In genomic region chr10:104300736-104301292, GRCh38 we compare ENCODE assay signal across 8 cellular contexts. TPM values are rescaled to one million over a fixed set of nuclear protein-coding genes. Genes with fewer than 3 reads are reported as not detected.
DNase-seq lines count a peak whose midpoint lies in the region; ATAC-seq and TF ChIP-seq lines count a peak whose summit lies in the region.

No MANE protein-coding gene starts in this region.

- peaks cover 29% of the 10 kb centered on the region for H3K4me1 ChIP-seq in psoas muscle

- no peak overlapping the region for H3K4me3 ChIP-seq in psoas muscle

- peak; percentile 7 for TF ChIP-seq CTCF in psoas muscle (IDR thresholded peaks at IDR 0.05)

- no peaks in the 10 kb centered on the region for H3K27me3 ChIP-seq in psoas muscle (ENCODE audit: insufficient read depth in 3 of 3, low read length in 2 of 3)

- no peaks in the 10 kb centered on the region for H3K36me3 ChIP-seq in psoas muscle (ENCODE audit: insufficient read depth in 1 of 2, low read depth in 1 of 2)

- WGBS in psoas muscle, 3 donors, result 8 to 17% (median 16%) methylated on average over 7 of the region's 7 CpGs

- no peaks in the 10 kb centered on the region for H3K9me3 ChIP-seq in psoas muscle

- peak; percentile 81 for ATAC-seq in left ventricle myocardium superior
- ATAC-seq in psoas muscle, result peak; percentile 83 to 88 (median 84)
- no peak for ATAC-seq in HG02973 (IDR thresholded peaks at IDR 0.05; ENCODE audit: unreplicated experiment)

- peak; percentile 97 for DNase-seq in GM04504 (ENCODE audit: low read depth)
- peak; percentile 96 for DNase-seq in NCI-H2171 treated with DMSO at 0.1 percent for 48 hours (lab: John Stamatoyannopoulos, UW)
- peak; percentile 96 for DNase-seq in amniotic epithelial cell (ENCODE audit: low read depth)
- DNase-seq in left ventricle myocardium superior, result peak; percentile 83
- peak; percentile 79 to 86 for DNase-seq in psoas muscle
- no peak for DNase-seq in SIG-M5 (lab: John Stamatoyannopoulos, UW)
- no peak for DNase-seq in AML-193 (lab: John Stamatoyannopoulos, UW)

- intact Hi-C loops in left ventricle myocardium superior (cut with micrococcal nuclease), result no loop called here
- intact Hi-C loops in psoas muscle (cut with DNase I), result no loop called here

- H3K27ac ChIP-seq in psoas muscle, result peak overlapping the region; percentile 68

RNA-seq across cellular contexts. Expression of gene GSTO2, which starts 31.8 kb away (rescaled TPM):
- total RNA-seq in left ventricle myocardium superior (1.1 TPM), psoas muscle (1 to 10 TPM; 1.2 to 3.3 (median 2.0) TPM)
- 1 to 10 TPM in 2 of 3 donors, under 1 TPM in 1; 0.23 to 4.6 (median 1.1) TPM for polyA plus RNA-seq in psoas muscle

RNA-seq across cellular contexts. Expression of gene ITPRIP, which starts 37.5 kb away (rescaled TPM):
- total RNA-seq in left ventricle myocardium superior (27.6 TPM), psoas muscle (10 to 100 TPM in 1 of 4 donors, 1 to 10 TPM in 3; 7.2 to 25.6 (median 8.6) TPM)
- polyA plus RNA-seq in psoas muscle, result 100 to 1,000 TPM in 1 of 3 donors, 10 to 100 TPM in 1, 1 to 10 TPM in 1; 6.2 to 118 (median 12.3) TPM

RNA-seq across cellular contexts. Expression of gene GSTO1, which starts 46.1 kb away (rescaled TPM):
- 163 TPM for total RNA-seq in left ventricle myocardium superior
- 100 to 1,000 TPM in 3 of 4 donors, 10 to 100 TPM in 1; 95.9 to 222 (median 114) TPM for total RNA-seq in psoas muscle
- 100 to 1,000 TPM in 2 of 3 donors, 10 to 100 TPM in 1; 73.7 to 742 (median 120) TPM for polyA plus RNA-seq in psoas muscle

RNA-seq across cellular contexts. Expression of gene CFAP58, which starts 52.8 kb away (rescaled TPM):
- total RNA-seq in left ventricle myocardium superior (1.2 TPM), psoas muscle (under 1 TPM; 0.21 to 0.74 (median 0.56) TPM)
- polyA plus RNA-seq in psoas muscle, result 1 to 10 TPM in 1 of 3 donors, under 1 TPM in 2; 0.04 to 1.4 (median 0.07) TPM

Comparison
In these comparisons a context has a peak if more than half of its experiments do, and no peak if none do; other contexts are left out.
1. DNase-seq: peak in GM04504 (single experiment), NCI-H2171 treated with DMSO at 0.1 percent for 48 hours (single experiment), amniotic epithelial cell (single experiment), left ventricle myocardium superior (single experiment) and psoas muscle (2 of 2); none in SIG-M5 (single experiment) and AML-193 (0 of 2).